8 cellular contexts compared by ENCODE assay signal in genomic region chr9:89179535-89179919, GRCh38. TPM values are rescaled to one million over a fixed set of nuclear protein-coding genes. Genes with fewer than 3 reads are reported as not detected.
DNase-seq lines count a peak whose midpoint lies in the region; ATAC-seq and TF ChIP-seq lines count a peak whose summit lies in the region.

No MANE protein-coding gene starts in this region.

- H3K27me3 Mint-ChIP-seq in neural progenitor cell (ENCODE audit: insufficient read depth, low read depth), result peaks cover 2% of the 10 kb centered on the region

- peak overlapping the region; percentile 99 for H3K27ac Mint-ChIP-seq in neural progenitor cell

- H3K36me3 Mint-ChIP-seq in neural progenitor cell, result no peaks in the 10 kb centered on the region

- intact Hi-C loops in PC-3 (cut with micrococcal nuclease), result loop anchor here (10.0 kb wide), 1 partner anchor 255 kb away; no protein-coding TSS in a partner anchor

- no peaks in the 10 kb centered on the region for H3K9me3 Mint-ChIP-seq in neural progenitor cell

- H3K27me3 ChIP-seq in PC-3 (ENCODE audit: low read length) (no peaks in the 10 kb centered on the region), neural progenitor cell (peaks cover 61% of the 10 kb centered on the region)

- no peaks in the 10 kb centered on the region for H3K79me2 ChIP-seq in PC-3 (ENCODE audit: low read length)
- H3K79me2 ChIP-seq in neural progenitor cell (ENCODE audit: low read depth), result no peaks in the 10 kb centered on the region

- H3K9me2 ChIP-seq in PC-3 (replicated peaks; ENCODE audit: low read length), result no peaks in the 10 kb centered on the region

- H3F3A ChIP-seq in PC-3 (ENCODE audit: low read length, unreplicated experiment) (no peaks in the 10 kb centered on the region), neural progenitor cell (ENCODE audit: low read depth) (peaks cover 30% of the 10 kb centered on the region)

- peak overlapping the region; percentile 95 for H2AFZ ChIP-seq in PC-3 (ENCODE audit: low read length)
- peak overlapping the region; percentile 70 for H2AFZ ChIP-seq in neural progenitor cell (replicated peaks)

- H3K4me1 Mint-ChIP-seq in neural progenitor cell, result peaks cover 66% of the 10 kb centered on the region

- ATAC-seq in PC-3 (peak; percentile 36), HG03354 (IDR thresholded peaks at IDR 0.05; ENCODE audit: poor library complexity, severe bottlenecking, unreplicated experiment) (no peak), GM18517 (IDR thresholded peaks at IDR 0.05; ENCODE audit: unreplicated experiment) (no peak), esophagus mucosa (no peak)

- peak overlapping the region; percentile 74 for H3K9ac ChIP-seq in PC-3 (ENCODE audit: low read length)
- no peak overlapping the region for H3K9ac ChIP-seq in neural progenitor cell

- POLR2A ChIA-PET in PC-3 (lab: Charles Lee; ENCODE audit: unreplicated experiment), result interaction anchor here (0.6 kb wide), 1 partner anchor 25 kb away, joined by 4 read pairs; no protein-coding TSS in a partner anchor

- peaks cover 17% of the 10 kb centered on the region for H3K4me1 ChIP-seq in PC-3 (ENCODE audit: insufficient read depth, low read length)
- peaks cover 29% of the 10 kb centered on the region for H3K4me1 ChIP-seq in neural progenitor cell

- H3K36me3 ChIP-seq in PC-3 (ENCODE audit: low read depth, low read length) (no peaks in the 10 kb centered on the region), neural progenitor cell (no peaks in the 10 kb centered on the region)

- TF ChIP-seq CTCF in PC-3 (conservative IDR thresholded peaks at IDR 0.05; ENCODE audit: low read depth, low read length) (no peak), neural progenitor cell (IDR thresholded peaks at IDR 0.05) (no peak)

- H3K9me3 ChIP-seq in PC-3 (ENCODE audit: low read length) (no peaks in the 10 kb centered on the region), neural progenitor cell (ENCODE audit: low read depth) (no peaks in the 10 kb centered on the region)

- H3K4me3 ChIP-seq in PC-3 (ENCODE audit: low read length) (peak overlapping the region; percentile 72), neural progenitor cell (peak overlapping the region; percentile 62)

- DNase-seq in EH (ENCODE audit: low read depth) (peak; percentile 44), PC-3 (peak; percentile 17), epithelial cell of prostate (ENCODE audit: low read depth, low spot score) (no peak), neural progenitor cell (ENCODE audit: low spot score) (peak; percentile 38), NCI-H2081 treated with DMSO at 0.1 percent for 48 hours (lab: John Stamatoyannopoulos, UW) (no peak)

- BruUV-seq in PC-3 (replicated peaks; lab: Mats Ljungman, UMichigan), result no TSS peak

- peak overlapping the region; percentile 97 for H3K4me2 ChIP-seq in PC-3 (ENCODE audit: low read length)
- H3K4me2 ChIP-seq in neural progenitor cell, result peak overlapping the region; percentile 99

- H3K27ac ChIP-seq in PC-3 (ENCODE audit: low read length) (peak overlapping the region; percentile 89), epithelial cell of prostate (peak overlapping the region; percentile 70), neural progenitor cell (no peak overlapping the region)

- CTCF ChIA-PET in PC-3 (lab: Charles Lee), result no interaction called here

- no peaks in the 10 kb centered on the region for H4K20me1 ChIP-seq in PC-3 (ENCODE audit: low read length)
- H4K20me1 ChIP-seq in neural progenitor cell (ENCODE audit: low read depth), result peaks cover 32% of the 10 kb centered on the region

- H3K4me3 Mint-ChIP-seq in neural progenitor cell, result peak overlapping the region; percentile 88

RNA-seq across cellular contexts. Expression of gene SHC3, which starts 0.9 kb away (rescaled TPM):
- total RNA-seq in PC-3 (2014; rRNA removed), result 0.63 and 0.66 TPM in 2 replicates
- total RNA-seq in neural progenitor cell (ENCODE audit: low replicate concordance), result 0.64 and 0.99 TPM in 2 replicates
- total RNA-seq in esophagus mucosa, result 1.4 TPM

Comparison
In these comparisons a context has a peak if more than half of its experiments do, and no peak if none do; other contexts are left out.
1. DNase-seq: peak in EH (single experiment), PC-3 (single experiment) and neural progenitor cell (single experiment); none in epithelial cell of prostate (single experiment) and NCI-H2081 treated with DMSO at 0.1 percent for 48 hours (single experiment).